Comparison of ENCODE assay signal across 9 cellular contexts in genomic region chr6:39362487-39362865, GRCh38. TPM values are rescaled to one million over a fixed set of nuclear protein-coding genes. Genes with fewer than 3 reads are reported as not detected.
DNase-seq lines count a peak whose midpoint lies in the region; TF ChIP-seq lines count a peak whose summit lies in the region.
"Had no signal": no experiment of that assay in that cellular context is flagged by ENCODE, and none has a peak within 500 bp of the region (broad histone marks: within the 10 kb centered on the region; RNA-seq: fewer than 3 reads in every experiment).

No MANE protein-coding gene starts in this region.

- H3K9me3 Mint-ChIP-seq in osteocyte (ENCODE audit: unreplicated experiment): no peaks in the 10 kb centered on the region

- TF ChIP-seq EP300 in neural cell (conservative IDR thresholded peaks at IDR 0.05; ENCODE audit: poor library complexity, severe bottlenecking) (no peak), sigmoid colon (IDR thresholded peaks at IDR 0.05) (no peak)

- H3K9me3 ChIP-seq in neural cell (ENCODE audit: low read length) (no peaks in the 10 kb centered on the region), sigmoid colon (no peaks in the 10 kb centered on the region)

- H3K4me1 ChIP-seq in sigmoid colon: peaks cover 0 to 5% (median 0%) of the 10 kb centered on the region in 4 donors

- no peaks in the 10 kb centered on the region for H3F3A ChIP-seq in neural cell (ENCODE audit: insufficient read depth, low read length, poor library complexity, severe bottlenecking)

- peaks cover 7% of the 10 kb centered on the region for H3K4me1 Mint-ChIP-seq in osteocyte (ENCODE audit: unreplicated experiment)

- no peak overlapping the region for H3K4me3 Mint-ChIP-seq in osteocyte (ENCODE audit: unreplicated experiment)

- no peak for TF ChIP-seq POLR2A in sigmoid colon (IDR thresholded peaks at IDR 0.05)

- in situ Hi-C loops in astrocyte of the spinal cord (cut with HindIII; ENCODE audit: low sequenced_read_pairs): no loop called here

- H3K27ac ChIP-seq in neural cell (ENCODE audit: low read length): peak overlapping the region; percentile 28
- peak overlapping the region in 1 of 4 donors; percentile 14 for H3K27ac ChIP-seq in sigmoid colon

- TF ChIP-seq RAD21 in neural cell (conservative IDR thresholded peaks at IDR 0.05): no peak

- TF ChIP-seq CTCF in GM12865 (IDR thresholded peaks at IDR 0.05; ENCODE audit: insufficient read depth, low read depth, low read length, missing control alignments): peak; percentile 13
- TF ChIP-seq CTCF in astrocyte of the spinal cord (IDR thresholded peaks at IDR 0.05; ENCODE audit: low read depth, low read length): peak; percentile 34
- TF ChIP-seq CTCF in neural cell (IDR thresholded peaks at IDR 0.05; ENCODE audit: poor library complexity, severe bottlenecking): no peak
- TF ChIP-seq CTCF in sigmoid colon (IDR thresholded peaks at IDR 0.05): no peak
- TF ChIP-seq CTCF in osteocyte (IDR thresholded peaks at IDR 0.05): no peak

- H3K9me2 ChIP-seq in neural cell (ENCODE audit: insufficient read depth, low read length): no peaks in the 10 kb centered on the region

- H3K36me3 Mint-ChIP-seq in osteocyte (ENCODE audit: unreplicated experiment): no peaks in the 10 kb centered on the region

- H3K79me2 ChIP-seq in neural cell (replicated peaks; ENCODE audit: insufficient read depth, low read length): no peaks in the 10 kb centered on the region

- H3K4me3 ChIP-seq in GM12865 (ENCODE audit: low read depth, low read length) (no peak overlapping the region), astrocyte of the spinal cord (ENCODE audit: low read depth, low read length) (no peak overlapping the region), neural cell (ENCODE audit: low read length) (no peak overlapping the region), sigmoid colon (no peak overlapping the region)

- WGBS in sigmoid colon, 2 donors: 48 to 50% methylated on average over 3 of the region's 3 CpGs

- H3K27me3 Mint-ChIP-seq in osteocyte (ENCODE audit: unreplicated experiment): no peaks in the 10 kb centered on the region

- H4K20me1 ChIP-seq in neural cell (ENCODE audit: insufficient read depth): no peaks in the 10 kb centered on the region

- no peak overlapping the region for H3K27ac Mint-ChIP-seq in osteocyte (ENCODE audit: unreplicated experiment)

- intact Hi-C loops in sigmoid colon (cut with DNase I): loop anchor here (5.0 kb wide), 2 partner anchors 530 to 945 kb away; no protein-coding TSS in a partner anchor

- H3K27me3 ChIP-seq in neural cell (ENCODE audit: insufficient read depth, low read depth, low read length) (no peaks in the 10 kb centered on the region), sigmoid colon (no peaks in the 10 kb centered on the region)

- no peak overlapping the region for H2AFZ ChIP-seq in neural cell (ENCODE audit: low read depth, low read length)

- DNase-seq in GM12865 (ENCODE audit: low read depth) (no peak), LHCN-M2 (ENCODE audit: low read depth) (peak; percentile 14), astrocyte of the spinal cord (ENCODE audit: low read depth, low spot score) (no peak), AML-193 (lab: John Stamatoyannopoulos, UW) (no peak), sigmoid colon (no peak), cortex of kidney (lab: John Stamatoyannopoulos, UW) (no peak), osteocyte (ENCODE audit: extremely low spot score, unreplicated experiment) (no peak)

- H3K4me2 ChIP-seq in neural cell (ENCODE audit: low read length): no peak overlapping the region

- no peaks in the 10 kb centered on the region for H3K36me3 ChIP-seq in neural cell (ENCODE audit: insufficient read depth, low read length)
- H3K36me3 ChIP-seq in sigmoid colon: no peaks in the 10 kb centered on the region

- H3K9ac ChIP-seq in neural cell (ENCODE audit: low read length): peak overlapping the region; percentile 36

TF ChIP-seq in neural cell, 6 proteins besides CTCF, POLR2A, EP300 and RAD21:
- TF ChIP-seq EZH2 (IDR thresholded peaks at IDR 0.05; ENCODE audit: borderline replicate concordance, insufficient read depth, low read length, poor library complexity, severe bottlenecking) (no peak), REST (IDR thresholded peaks at IDR 0.05; ENCODE audit: borderline replicate concordance) (no peak), TAF1 (IDR thresholded peaks at IDR 0.05; ENCODE audit: low read depth) (no peak), POLR2AphosphoS5 (IDR thresholded peaks at IDR 0.05) (no peak), MXI1 (conservative IDR thresholded peaks at IDR 0.05; ENCODE audit: poor library complexity, severe bottlenecking) (no peak), SMC3 (conservative IDR thresholded peaks at IDR 0.05; ENCODE audit: poor library complexity) (no peak)

RNA-seq across cellular contexts. Expression of gene KCNK16, which starts 40.0 kb away (rescaled TPM):
- total RNA-seq in LHCN-M2 (2014; rRNA removed) (not detected in 2 replicates), sigmoid colon (not detected), osteocyte (not detected in 2 replicates)
- polyA plus RNA-seq in LHCN-M2 (2012): not detected
- polyA plus RNA-seq in neural cell (not detected in 2 replicates), sigmoid colon (not detected)
- polyA minus RNA-seq in neural cell: not detected in 2 replicates
- total RNA-seq: activated CD8-positive, alpha-beta memory T cell treated with anti-CD3 and anti-CD28 coated beads for 36 hours had no signal

RNA-seq across cellular contexts. Expression of gene KCNK17, which starts 48.3 kb away (rescaled TPM):
- not detected in 2 replicates for total RNA-seq in LHCN-M2 (2014; rRNA removed)
- not detected for polyA plus RNA-seq in LHCN-M2 (2012)
- polyA plus RNA-seq in neural cell: 0.67 TPM in 1 of 2 replicates, not detected in the other
- polyA minus RNA-seq in neural cell: not detected in 2 replicates
- 1 to 10 TPM in 2 of 4 donors, not detected in 2; 1.1 to 1.4 TPM for total RNA-seq in sigmoid colon
- under 1 TPM in 1 of 3 donors, not detected in 2; 0.17 TPM for polyA plus RNA-seq in sigmoid colon
- total RNA-seq in osteocyte: not detected in 2 replicates
- total RNA-seq: activated CD8-positive, alpha-beta memory T cell treated with anti-CD3 and anti-CD28 coated beads for 36 hours had no signal

Comparison
In these comparisons a context has a peak if more than half of its experiments do, and no peak if none do; other contexts are left out.
1. CTCF ChIP-seq: peak in GM12865 (single experiment) and astrocyte of the spinal cord (single experiment); none in neural cell (single experiment), sigmoid colon (0 of 4) and osteocyte (single experiment).